ENCODE assay signal across 2 cellular contexts in genomic region chr5:76788362-76788761, GRCh38.
TF ChIP-seq lines count a peak whose summit lies in the region.

No MANE protein-coding gene starts in this region.

TF ChIP-seq in GM23338, 12 proteins besides CTCF, POLR2A, EP300 and RAD21:
- TF ChIP-seq EZH2phosphoT487 (IDR thresholded peaks at IDR 0.05; ENCODE audit: unreplicated experiment) (no peak), ZNF462 (CRISPR knock-in tag; IDR thresholded peaks at IDR 0.05) (no peak), NANOG (IDR thresholded peaks at IDR 0.05; ENCODE audit: borderline replicate concordance) (no peak), POLR2AphosphoS5 (IDR thresholded peaks at IDR 0.05; ENCODE audit: low read depth) (no peak), EZH2 (IDR thresholded peaks at IDR 0.05; ENCODE audit: low read depth, unreplicated experiment) (no peak), ZNF114 (CRISPR knock-in tag; IDR thresholded peaks at IDR 0.05) (no peak), REST (IDR thresholded peaks at IDR 0.05; ENCODE audit: unreplicated experiment) (no peak), STAT1 (IDR thresholded peaks at IDR 0.05; ENCODE audit: unreplicated experiment) (no peak), ETS1 (IDR thresholded peaks at IDR 0.05) (no peak), ZNF331 (CRISPR knock-in tag; IDR thresholded peaks at IDR 0.05; ENCODE audit: low read depth) (no peak)

TF ChIP-seq in endothelial cell of umbilical vein, 7 proteins besides CTCF, POLR2A, EP300 and RAD21:
- TF ChIP-seq POLR2AphosphoS5 (IDR thresholded peaks at IDR 0.05; ENCODE audit: insufficient read depth, low read depth, low read length) (peak; percentile 70), JUN (IDR thresholded peaks at IDR 0.05; ENCODE audit: borderline replicate concordance, insufficient read depth, insufficient read length, low read depth) (no peak)
